Comparison of ENCODE assay signal across 10 cellular contexts in genomic region chr14:61512026-61512425, GRCh38.
A peak's percentile ranks its signal among the peaks of the same experiment; 100 is the strongest.
DNase-seq lines count a peak whose midpoint lies in the region; ATAC-seq and TF ChIP-seq lines count a peak whose summit lies in the region.
"Had no signal": no experiment of that assay in that cellular context is flagged by ENCODE, and none has a peak within 500 bp of the region (broad histone marks: within the 10 kb centered on the region; RNA-seq: fewer than 3 reads in every experiment).

No MANE protein-coding gene starts in this region.

- WGBS in right lobe of liver (ENCODE audit: insufficient coverage, low coverage, low lambda C conversion rate, missing lambda C conversion rate), result 55% methylated on average over 1 of the region's 1 CpG

- peak in 1 of 2 donors; percentile 46 for ATAC-seq in natural killer cell treated with Interleukin-12 subunit alpha and Interleukin-12 subunit beta and Interleukin-15 and Interleukin-18, amount 100 ng/mL, for 72 hours
- no peak for ATAC-seq in natural killer cell
- ATAC-seq in right lobe of liver, result peak; percentile 29 to 52 (median 47)
- no peak for ATAC-seq in HG03280 (IDR thresholded peaks at IDR 0.05; ENCODE audit: unreplicated experiment)

- intact Hi-C loops in natural killer cell (cut with micrococcal nuclease) (no loop called here), right lobe of liver (cut with DNase I) (no loop called here), vagina (cut with DNase I) (no loop called here)

- peaks cover 87 to 90% of the 10 kb centered on the region in 2 donors for H3K4me1 Mint-ChIP-seq in natural killer cell treated with Interleukin-12 subunit alpha and Interleukin-12 subunit beta and Interleukin-15 and Interleukin-18, amount 100 ng/mL, for 72 hours (ENCODE audit: low read depth in 2 of 2)
- H3K4me1 Mint-ChIP-seq in natural killer cell, result peaks cover 91 to 97% of the 10 kb centered on the region in 2 donors

- peaks cover 0 to 3% (median under 1%) of the 10 kb centered on the region in 4 donors for H3K4me1 ChIP-seq in right lobe of liver
- peaks cover 60% of the 10 kb centered on the region for H3K4me1 ChIP-seq in vagina

- H3K4me3 ChIP-seq in right lobe of liver (no peak overlapping the region), vagina (no peak overlapping the region)

- no peak for TF ChIP-seq POLR2A in right lobe of liver (IDR thresholded peaks at IDR 0.05)
- no peak for TF ChIP-seq POLR2A in vagina (IDR thresholded peaks at IDR 0.05)

- no peak for DNase-seq in natural killer cell treated with Interleukin-12 subunit alpha and Interleukin-12 subunit beta and Interleukin-15 and Interleukin-18, amount 100 ng/mL, for 72 hours (ENCODE audit: low spot score)
- DNase-seq in natural killer cell, result no peak
- DNase-seq in amniotic epithelial cell (ENCODE audit: low read depth), result peak; percentile 70
- no peak for DNase-seq in right lobe of liver
- no peak for DNase-seq in vagina (ENCODE audit: extremely low spot score in 2 of 2)
- no peak for DNase-seq in hippocampal formation (lab: John Stamatoyannopoulos, UW)
- no peak for DNase-seq in NCI-H1105 treated with DMSO at 0.1 percent for 48 hours (lab: John Stamatoyannopoulos, UW)
- DNase-seq: effector CD8-positive, alpha-beta T cell; islet precursor cell had no signal

- TF ChIP-seq CTCF in natural killer cell (IDR thresholded peaks at IDR 0.05) (no peak), right lobe of liver (IDR thresholded peaks at IDR 0.05) (no peak), vagina (IDR thresholded peaks at IDR 0.05) (no peak)

- peak overlapping the region; percentile 61 for H3K4me3 Mint-ChIP-seq in natural killer cell treated with Interleukin-12 subunit alpha and Interleukin-12 subunit beta and Interleukin-15 and Interleukin-18, amount 100 ng/mL, for 72 hours
- no peak overlapping the region for H3K4me3 Mint-ChIP-seq in natural killer cell

- H3K36me3 Mint-ChIP-seq in natural killer cell treated with Interleukin-12 subunit alpha and Interleukin-12 subunit beta and Interleukin-15 and Interleukin-18, amount 100 ng/mL, for 72 hours, result peaks cover 9% of the 10 kb centered on the region
- H3K36me3 Mint-ChIP-seq in natural killer cell, result peaks cover 16% of the 10 kb centered on the region

- H3K27me3 Mint-ChIP-seq in natural killer cell treated with Interleukin-12 subunit alpha and Interleukin-12 subunit beta and Interleukin-15 and Interleukin-18, amount 100 ng/mL, for 72 hours, result no peaks in the 10 kb centered on the region
- no peaks in the 10 kb centered on the region for H3K27me3 Mint-ChIP-seq in natural killer cell (ENCODE audit: low read depth in 2 of 2)

- H3K27ac Mint-ChIP-seq in natural killer cell treated with Interleukin-12 subunit alpha and Interleukin-12 subunit beta and Interleukin-15 and Interleukin-18, amount 100 ng/mL, for 72 hours, result peak overlapping the region in 1 of 2 donors; percentile 99
- peak overlapping the region in 1 of 2 donors; percentile 70 for H3K27ac Mint-ChIP-seq in natural killer cell

- H3K27me3 ChIP-seq in right lobe of liver (no peaks in the 10 kb centered on the region), vagina (no peaks in the 10 kb centered on the region)

- H3K9me3 Mint-ChIP-seq in natural killer cell treated with Interleukin-12 subunit alpha and Interleukin-12 subunit beta and Interleukin-15 and Interleukin-18, amount 100 ng/mL, for 72 hours, result peaks cover 5% of the 10 kb centered on the region
- H3K9me3 Mint-ChIP-seq in natural killer cell, result no peaks in the 10 kb centered on the region

- H3K36me3 ChIP-seq in right lobe of liver (no peaks in the 10 kb centered on the region), vagina (no peaks in the 10 kb centered on the region)

- H3K9me3 ChIP-seq in right lobe of liver (no peaks in the 10 kb centered on the region), vagina (no peaks in the 10 kb centered on the region)

- no peak overlapping the region for H3K27ac ChIP-seq in right lobe of liver
- peak overlapping the region; percentile 54 for H3K27ac ChIP-seq in vagina

Comparison
In these comparisons a context has a peak if more than half of its experiments do, and no peak if none do; other contexts are left out.
1. ATAC-seq: peak in right lobe of liver (4 of 4); none in natural killer cell (0 of 3) and HG03280 (single experiment).